Comparison of ENCODE assay signal across 10 cellular contexts in the genomic region with DNA sequence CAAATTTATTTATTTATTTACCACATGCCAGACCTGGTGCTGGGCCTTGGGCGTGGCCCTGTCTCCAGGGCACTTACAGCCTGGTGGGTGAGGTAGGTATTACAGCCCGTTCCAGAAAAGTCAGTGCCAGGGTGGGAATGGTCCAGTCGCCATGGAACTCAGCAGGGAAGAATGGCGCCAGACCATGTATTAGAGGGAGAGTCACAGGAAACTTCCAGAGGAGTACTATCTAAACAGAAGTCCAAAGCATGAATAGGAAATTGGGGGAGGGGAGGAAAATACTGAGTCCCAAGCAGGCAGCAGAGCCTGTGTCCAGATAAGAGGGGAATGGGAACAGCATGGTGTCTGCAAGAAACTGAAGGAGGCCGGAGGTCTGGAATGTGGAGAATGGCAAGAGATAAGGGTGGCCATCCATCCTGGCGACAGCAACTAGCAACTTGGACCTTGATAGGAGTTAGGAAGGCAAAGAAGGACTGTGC. TPM values are rescaled to one million over a fixed set of nuclear protein-coding genes. Genes with fewer than 3 reads are reported as not detected.
DNase-seq lines count a peak whose midpoint lies in the region; ATAC-seq and TF ChIP-seq lines count a peak whose summit lies in the region.
"Had no signal": no experiment of that assay in that cellular context is flagged by ENCODE, and none has a peak within 500 bp of the region (broad histone marks: within the 10 kb centered on the region; RNA-seq: fewer than 3 reads in every experiment).

No MANE protein-coding gene starts in this region.

- H3K4me3 ChIP-seq in PC-3 (ENCODE audit: low read length) (no peak overlapping the region), fibroblast of mammary gland (ENCODE audit: control insufficient read depth, low read depth, low read length) (no peak overlapping the region)
- H3K4me3 ChIP-seq: vagina had no signal

- H3K9ac ChIP-seq in PC-3 (ENCODE audit: low read length): no peak overlapping the region

- H3K4me1 ChIP-seq in PC-3 (ENCODE audit: insufficient read depth, low read length): peaks cover 31% of the 10 kb centered on the region

- no peaks in the 10 kb centered on the region for H3K9me3 ChIP-seq in PC-3 (ENCODE audit: low read length)
- H3K9me3 ChIP-seq: vagina had no signal

- H3K27ac ChIP-seq in PC-3 (ENCODE audit: low read length): no peak overlapping the region
- H3K27ac ChIP-seq: vagina had no signal

- H3K27ac Mint-ChIP-seq in stimulated activated effector memory CD8-positive, alpha-beta T cell treated with anti-CD3 and anti-CD28 coated beads, Interleukin-12 subunit alpha, Interleukin-12 subunit beta, amount 100 ng/mL, for 72 hours: peak overlapping the region; percentile 51

- peak; percentile 36 for DNase-seq in SIG-M5 treated with dmso at 0.1 percent for 504 hours (lab: John Stamatoyannopoulos, UW; ENCODE audit: unreplicated experiment)
- no peak for DNase-seq in SIG-M5 (lab: John Stamatoyannopoulos, UW)
- DNase-seq in PC-3: peak; percentile 61
- no peak for DNase-seq in fibroblast of mammary gland (ENCODE audit: low read depth)
- no peak for DNase-seq in stimulated activated effector memory CD8-positive, alpha-beta T cell treated with anti-CD3 and anti-CD28 coated beads, Interleukin-12 subunit alpha, Interleukin-12 subunit beta, amount 100 ng/mL, for 72 hours (ENCODE audit: low spot score in 2 of 2)
- no peak for DNase-seq in activated CD8-positive, alpha-beta memory T cell treated with anti-CD3 and anti-CD28 coated beads, Interleukin-2, amount 50 U/mL, for 48 hours
- DNase-seq in NCI-H1694 treated with DMSO at 0.1 percent for 48 hours (lab: John Stamatoyannopoulos, UW): no peak
- DNase-seq: C1 segment of cervical spinal cord had no signal

- H3K9me3 Mint-ChIP-seq in stimulated activated effector memory CD8-positive, alpha-beta T cell treated with anti-CD3 and anti-CD28 coated beads, Interleukin-12 subunit alpha, Interleukin-12 subunit beta, amount 100 ng/mL, for 72 hours: no peaks in the 10 kb centered on the region

- peaks cover 16% of the 10 kb centered on the region; the same call in 1 of the 2 replicates for H3K79me2 ChIP-seq in PC-3 (ENCODE audit: low read length)

- no peaks in the 10 kb centered on the region for H3K27me3 ChIP-seq in PC-3 (ENCODE audit: low read length)
- H3K27me3 ChIP-seq: vagina had no signal

- CTCF ChIA-PET in PC-3 (lab: Charles Lee): no interaction called here

- H3K4me3 Mint-ChIP-seq in stimulated activated effector memory CD8-positive, alpha-beta T cell treated with anti-CD3 and anti-CD28 coated beads, Interleukin-12 subunit alpha, Interleukin-12 subunit beta, amount 100 ng/mL, for 72 hours: no peak overlapping the region

- peaks cover 25% of the 10 kb centered on the region for H3K36me3 Mint-ChIP-seq in stimulated activated effector memory CD8-positive, alpha-beta T cell treated with anti-CD3 and anti-CD28 coated beads, Interleukin-12 subunit alpha, Interleukin-12 subunit beta, amount 100 ng/mL, for 72 hours

- BruUV-seq in PC-3 (replicated peaks; lab: Mats Ljungman, UMichigan): no TSS peak

- intact Hi-C loops in PC-3 (cut with micrococcal nuclease): no loop called here

- peak; percentile 57 for TF ChIP-seq CTCF in PC-3 (conservative IDR thresholded peaks at IDR 0.05; ENCODE audit: low read depth, low read length)
- peak; percentile 40 for TF ChIP-seq CTCF in fibroblast of mammary gland (conservative IDR thresholded peaks at IDR 0.05; ENCODE audit: control insufficient read depth, insufficient read depth, low read depth, low read length)

- H3F3A ChIP-seq in PC-3 (ENCODE audit: low read length, unreplicated experiment): peaks cover 7% of the 10 kb centered on the region

- POLR2A ChIA-PET in PC-3 (lab: Charles Lee; ENCODE audit: unreplicated experiment): interaction anchor here (0.5 kb wide), 1 partner anchor 275 kb away, joined by 4 read pairs; no protein-coding TSS in a partner anchor

- no peaks in the 10 kb centered on the region for H4K20me1 ChIP-seq in PC-3 (ENCODE audit: low read length)

- ATAC-seq in PC-3 (peak; percentile 23; the same call in 1 of the 2 replicates), HG03196 (IDR thresholded peaks at IDR 0.05; ENCODE audit: unreplicated experiment) (no peak)
- ATAC-seq in stimulated activated effector memory CD8-positive, alpha-beta T cell treated with anti-CD3 and anti-CD28 coated beads, Interleukin-12 subunit alpha, Interleukin-12 subunit beta, amount 100 ng/mL, for 72 hours: no peak

- H3K9me2 ChIP-seq in PC-3 (replicated peaks; ENCODE audit: low read length): no peaks in the 10 kb centered on the region

- H3K36me3 ChIP-seq in PC-3 (ENCODE audit: low read depth, low read length): peaks cover 18% of the 10 kb centered on the region

- peaks cover 78% of the 10 kb centered on the region for H3K4me1 Mint-ChIP-seq in stimulated activated effector memory CD8-positive, alpha-beta T cell treated with anti-CD3 and anti-CD28 coated beads, Interleukin-12 subunit alpha, Interleukin-12 subunit beta, amount 100 ng/mL, for 72 hours

- no peak overlapping the region for H3K4me2 ChIP-seq in PC-3 (ENCODE audit: low read length)

- no peak overlapping the region for H2AFZ ChIP-seq in PC-3 (ENCODE audit: low read length)

RNA-seq across cellular contexts. Expression of gene SH3BP5, which starts 27.0 kb away (rescaled TPM):
- 21.2 and 23.0 TPM in 2 replicates for total RNA-seq in PC-3 (2014; rRNA removed)

Comparison
In these comparisons a context has a peak if more than half of its experiments do, and no peak if none do; other contexts are left out.
1. DNase-seq: peak in SIG-M5 treated with dmso at 0.1 percent for 504 hours (single experiment) and PC-3 (single experiment); none in SIG-M5 (single experiment), fibroblast of mammary gland (single experiment), stimulated activated effector memory CD8-positive, alpha-beta T cell treated with anti-CD3 and anti-CD28 coated beads, Interleukin-12 subunit alpha, Interleukin-12 subunit beta, amount 100 ng/mL, for 72 hours (0 of 2), activated CD8-positive, alpha-beta memory T cell treated with anti-CD3 and anti-CD28 coated beads, Interleukin-2, amount 50 U/mL, for 48 hours (single experiment) and NCI-H1694 treated with DMSO at 0.1 percent for 48 hours (single experiment).